Comparison of ENCODE assay signal across 1 cellular context in the genomic region with DNA sequence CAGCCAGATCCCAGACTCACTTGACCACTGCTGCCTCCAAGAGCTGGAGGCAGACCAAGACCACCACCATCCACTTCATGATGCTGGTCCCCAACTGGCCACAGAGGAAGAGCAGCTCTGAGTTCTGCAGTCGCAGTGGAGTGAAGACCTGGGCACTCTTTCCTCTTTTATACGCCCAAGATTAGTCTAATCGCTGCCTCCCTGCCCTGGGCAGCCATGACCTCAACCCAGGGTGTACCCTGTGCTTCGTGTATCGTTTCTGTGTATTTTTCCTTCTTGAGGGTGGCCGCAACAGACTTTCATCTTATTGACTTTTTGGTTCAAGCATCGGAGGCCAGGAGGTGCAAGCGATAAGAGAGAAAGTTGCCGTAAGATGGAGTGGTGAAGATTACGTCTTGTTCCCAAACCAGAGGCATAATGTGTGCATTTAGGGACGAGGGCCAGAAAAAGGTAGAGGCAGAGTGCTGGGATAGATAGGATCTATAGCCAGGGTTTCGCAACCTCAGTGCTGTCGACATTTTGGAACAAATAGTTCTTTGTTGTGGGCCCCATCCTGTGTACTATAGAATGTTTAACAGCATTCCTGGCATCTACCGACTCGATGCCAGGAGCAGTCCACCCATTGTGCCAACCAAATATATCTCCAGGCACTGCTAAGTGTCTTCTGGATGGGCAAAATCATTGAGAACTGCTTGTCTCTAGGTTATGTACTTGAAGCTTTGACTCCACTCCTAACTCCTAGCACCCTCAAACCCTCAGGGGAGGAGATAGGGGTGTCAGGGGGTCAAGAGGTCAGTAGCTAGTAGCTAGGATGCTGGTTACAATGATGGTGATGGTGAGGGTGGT.
A peak's percentile ranks its signal among the peaks of the same experiment; 100 is the strongest.
TF ChIP-seq lines count a peak whose summit lies in the region.

A gene (minus strand): TSS at position 142 of the 846 bp plus-strand sequence. CDS start 63 bp downstream, at position 79.

TF ChIP-seq in HepG2, 621 proteins besides CTCF, POLR2A, EP300 and RAD21 (continued from another document and continues in another):
- TF ChIP-seq, protein P1, sequence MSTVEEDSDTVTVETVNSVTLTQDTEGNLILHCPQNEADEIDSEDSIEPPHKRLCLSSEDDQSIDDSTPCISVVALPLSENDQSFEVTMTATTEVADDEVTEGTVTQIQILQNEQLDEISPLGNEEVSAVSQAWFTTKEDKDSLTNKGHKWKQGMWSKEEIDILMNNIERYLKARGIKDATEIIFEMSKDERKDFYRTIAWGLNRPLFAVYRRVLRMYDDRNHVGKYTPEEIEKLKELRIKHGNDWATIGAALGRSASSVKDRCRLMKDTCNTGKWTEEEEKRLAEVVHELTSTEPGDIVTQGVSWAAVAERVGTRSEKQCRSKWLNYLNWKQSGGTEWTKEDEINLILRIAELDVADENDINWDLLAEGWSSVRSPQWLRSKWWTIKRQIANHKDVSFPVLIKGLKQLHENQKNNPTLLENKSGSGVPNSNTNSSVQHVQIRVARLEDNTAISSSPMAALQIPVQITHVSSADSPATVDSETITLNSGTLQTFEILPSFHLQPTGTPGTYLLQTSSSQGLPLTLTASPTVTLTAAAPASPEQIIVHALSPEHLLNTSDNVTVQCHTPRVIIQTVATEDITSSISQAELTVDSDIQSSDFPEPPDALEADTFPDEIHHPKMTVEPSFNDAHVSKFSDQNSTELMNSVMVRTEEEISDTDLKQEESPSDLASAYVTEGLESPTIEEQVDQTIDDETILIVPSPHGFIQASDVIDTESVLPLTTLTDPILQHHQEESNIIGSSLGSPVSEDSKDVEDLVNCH (CRISPR knock-in tag; IDR thresholded peaks at IDR 0.05) = no peak
- TF ChIP-seq ZNF24 (IDR thresholded peaks at IDR 0.05) (no peak), PHF21A (CRISPR knock-in tag; IDR thresholded peaks at IDR 0.05) (peak; percentile 97), ZNF577 (CRISPR knock-in tag; IDR thresholded peaks at IDR 0.05; ENCODE audit: borderline replicate concordance, low read depth) (no peak), NPAS2 (CRISPR knock-in tag; IDR thresholded peaks at IDR 0.05; ENCODE audit: borderline replicate concordance) (0 out of 2 replicates have a peak, but pooled peaks have one; percentile 30), MBD4 (IDR thresholded peaks at IDR 0.05; ENCODE audit: borderline replicate concordance, low read length) (no peak), ZNF674 (CRISPR knock-in tag; IDR thresholded peaks at IDR 0.05; ENCODE audit: low read depth) (no peak), RAD51 (IDR thresholded peaks at IDR 0.05; ENCODE audit: borderline replicate concordance) (no peak), KMT2B (CRISPR knock-in tag; IDR thresholded peaks at IDR 0.05) (no peak), FOXK1 (CRISPR knock-in tag; IDR thresholded peaks at IDR 0.05; ENCODE audit: borderline replicate concordance, low read depth) (peak; percentile 61; the same call in 1 of the 2 replicates), ZBTB7B (CRISPR knock-in tag; IDR thresholded peaks at IDR 0.05) (peak; percentile 67), TBX3 (IDR thresholded peaks at IDR 0.05; ENCODE audit: borderline replicate concordance) (0 out of 2 replicates have a peak, but pooled peaks have one; percentile 33), ZNF720 (CRISPR knock-in tag; IDR thresholded peaks at IDR 0.05) (no peak), CENPT (CRISPR knock-in tag; IDR thresholded peaks at IDR 0.05; ENCODE audit: low read depth) (no peak), ZNF879 (CRISPR knock-in tag; IDR thresholded peaks at IDR 0.05) (no peak), SMARCE1 (IDR thresholded peaks at IDR 0.05; ENCODE audit: borderline replicate concordance) (no peak), ZNF550 (CRISPR knock-in tag; IDR thresholded peaks at IDR 0.05; ENCODE audit: borderline replicate concordance) (no peak), ZNF83 (CRISPR knock-in tag; IDR thresholded peaks at IDR 0.05; ENCODE audit: borderline replicate concordance) (no peak), TEAD2 (CRISPR knock-in tag; IDR thresholded peaks at IDR 0.05) (no peak), STAT5B (CRISPR knock-in tag; IDR thresholded peaks at IDR 0.05) (no peak), ZSCAN29 (CRISPR knock-in tag; conservative IDR thresholded peaks at IDR 0.05) (peak; percentile 92; the same call in 1 of the 2 replicates), SP5 (CRISPR knock-in tag; IDR thresholded peaks at IDR 0.05; ENCODE audit: borderline replicate concordance, low read depth) (peak; percentile 79; the same call in 1 of the 2 replicates), ELF1 (CRISPR knock-in tag; IDR thresholded peaks at IDR 0.05) (no peak), ZNF878 (CRISPR knock-in tag; IDR thresholded peaks at IDR 0.05) (no peak; the same call in 1 of the 2 replicates)
- TF ChIP-seq, protein P2, sequence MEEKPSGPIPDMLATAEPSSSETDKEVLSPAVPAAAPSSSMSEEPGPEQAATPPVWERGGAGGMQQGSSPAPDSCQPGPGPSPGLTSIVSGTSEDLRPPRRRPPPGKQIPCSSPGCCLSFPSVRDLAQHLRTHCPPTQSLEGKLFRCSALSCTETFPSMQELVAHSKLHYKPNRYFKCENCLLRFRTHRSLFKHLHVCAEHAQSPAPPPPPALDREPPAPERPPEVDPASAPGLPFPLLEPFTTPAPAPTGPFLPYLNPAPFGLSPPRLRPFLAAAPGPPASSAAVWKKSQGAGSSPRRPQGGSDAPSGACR (CRISPR knock-in tag; IDR thresholded peaks at IDR 0.05) = no peak
- TF ChIP-seq, protein P3, sequence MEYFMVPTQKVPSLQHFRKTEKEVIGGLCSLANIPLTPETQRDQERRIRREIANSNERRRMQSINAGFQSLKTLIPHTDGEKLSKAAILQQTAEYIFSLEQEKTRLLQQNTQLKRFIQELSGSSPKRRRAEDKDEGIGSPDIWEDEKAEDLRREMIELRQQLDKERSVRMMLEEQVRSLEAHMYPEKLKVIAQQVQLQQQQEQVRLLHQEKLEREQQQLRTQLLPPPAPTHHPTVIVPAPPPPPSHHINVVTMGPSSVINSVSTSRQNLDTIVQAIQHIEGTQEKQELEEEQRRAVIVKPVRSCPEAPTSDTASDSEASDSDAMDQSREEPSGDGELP (IDR thresholded peaks at IDR 0.05; ENCODE audit: borderline replicate concordance, low read depth) = no peak; the same call in 1 of the 2 replicates
- TF ChIP-seq, protein P4, sequence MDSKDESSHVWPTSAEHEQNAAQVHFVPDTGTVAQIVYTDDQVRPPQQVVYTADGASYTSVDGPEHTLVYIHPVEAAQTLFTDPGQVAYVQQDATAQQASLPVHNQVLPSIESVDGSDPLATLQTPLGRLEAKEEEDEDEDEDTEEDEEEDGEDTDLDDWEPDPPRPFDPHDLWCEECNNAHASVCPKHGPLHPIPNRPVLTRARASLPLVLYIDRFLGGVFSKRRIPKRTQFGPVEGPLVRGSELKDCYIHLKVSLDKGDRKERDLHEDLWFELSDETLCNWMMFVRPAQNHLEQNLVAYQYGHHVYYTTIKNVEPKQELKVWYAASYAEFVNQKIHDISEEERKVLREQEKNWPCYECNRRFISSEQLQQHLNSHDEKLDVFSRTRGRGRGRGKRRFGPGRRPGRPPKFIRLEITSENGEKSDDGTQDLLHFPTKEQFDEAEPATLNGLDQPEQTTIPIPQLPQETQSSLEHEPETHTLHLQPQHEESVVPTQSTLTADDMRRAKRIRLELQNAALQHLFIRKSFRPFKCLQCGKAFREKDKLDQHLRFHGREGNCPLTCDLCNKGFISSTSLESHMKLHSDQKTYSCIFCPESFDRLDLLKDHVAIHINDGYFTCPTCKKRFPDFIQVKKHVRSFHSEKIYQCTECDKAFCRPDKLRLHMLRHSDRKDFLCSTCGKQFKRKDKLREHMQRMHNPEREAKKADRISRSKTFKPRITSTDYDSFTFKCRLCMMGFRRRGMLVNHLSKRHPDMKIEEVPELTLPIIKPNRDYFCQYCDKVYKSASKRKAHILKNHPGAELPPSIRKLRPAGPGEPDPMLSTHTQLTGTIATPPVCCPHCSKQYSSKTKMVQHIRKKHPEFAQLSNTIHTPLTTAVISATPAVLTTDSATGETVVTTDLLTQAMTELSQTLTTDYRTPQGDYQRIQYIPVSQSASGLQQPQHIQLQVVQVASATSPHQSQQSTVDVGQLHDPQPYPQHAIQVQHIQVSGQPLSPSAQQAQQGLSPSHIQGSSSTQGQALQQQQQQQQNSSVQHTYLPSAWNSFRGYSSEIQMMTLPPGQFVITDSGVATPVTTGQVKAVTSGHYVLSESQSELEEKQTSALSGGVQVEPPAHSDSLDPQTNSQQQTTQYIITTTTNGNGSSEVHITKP (CRISPR knock-in tag; IDR thresholded peaks at IDR 0.05; ENCODE audit: low read depth) = peak; percentile 46; the same call in 1 of the 2 replicates
- TF ChIP-seq, protein P5, sequence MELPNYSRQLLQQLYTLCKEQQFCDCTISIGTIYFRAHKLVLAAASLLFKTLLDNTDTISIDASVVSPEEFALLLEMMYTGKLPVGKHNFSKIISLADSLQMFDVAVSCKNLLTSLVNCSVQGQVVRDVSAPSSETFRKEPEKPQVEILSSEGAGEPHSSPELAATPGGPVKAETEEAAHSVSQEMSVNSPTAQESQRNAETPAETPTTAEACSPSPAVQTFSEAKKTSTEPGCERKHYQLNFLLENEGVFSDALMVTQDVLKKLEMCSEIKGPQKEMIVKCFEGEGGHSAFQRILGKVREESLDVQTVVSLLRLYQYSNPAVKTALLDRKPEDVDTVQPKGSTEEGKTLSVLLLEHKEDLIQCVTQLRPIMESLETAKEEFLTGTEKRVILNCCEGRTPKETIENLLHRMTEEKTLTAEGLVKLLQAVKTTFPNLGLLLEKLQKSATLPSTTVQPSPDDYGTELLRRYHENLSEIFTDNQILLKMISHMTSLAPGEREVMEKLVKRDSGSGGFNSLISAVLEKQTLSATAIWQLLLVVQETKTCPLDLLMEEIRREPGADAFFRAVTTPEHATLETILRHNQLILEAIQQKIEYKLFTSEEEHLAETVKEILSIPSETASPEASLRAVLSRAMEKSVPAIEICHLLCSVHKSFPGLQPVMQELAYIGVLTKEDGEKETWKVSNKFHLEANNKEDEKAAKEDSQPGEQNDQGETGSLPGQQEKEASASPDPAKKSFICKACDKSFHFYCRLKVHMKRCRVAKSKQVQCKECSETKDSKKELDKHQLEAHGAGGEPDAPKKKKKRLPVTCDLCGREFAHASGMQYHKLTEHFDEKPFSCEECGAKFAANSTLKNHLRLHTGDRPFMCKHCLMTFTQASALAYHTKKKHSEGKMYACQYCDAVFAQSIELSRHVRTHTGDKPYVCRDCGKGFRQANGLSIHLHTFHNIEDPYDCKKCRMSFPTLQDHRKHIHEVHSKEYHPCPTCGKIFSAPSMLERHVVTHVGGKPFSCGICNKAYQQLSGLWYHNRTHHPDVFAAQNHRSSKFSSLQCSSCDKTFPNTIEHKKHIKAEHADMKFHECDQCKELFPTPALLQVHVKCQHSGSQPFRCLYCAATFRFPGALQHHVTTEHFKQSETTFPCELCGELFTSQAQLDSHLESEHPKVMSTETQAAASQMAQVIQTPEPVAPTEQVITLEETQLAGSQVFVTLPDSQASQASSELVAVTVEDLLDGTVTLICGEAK (IDR thresholded peaks at IDR 0.05) = no peak
- TF ChIP-seq, protein P5 (CRISPR knock-in tag; IDR thresholded peaks at IDR 0.05) = no peak
- TF ChIP-seq, protein P6, sequence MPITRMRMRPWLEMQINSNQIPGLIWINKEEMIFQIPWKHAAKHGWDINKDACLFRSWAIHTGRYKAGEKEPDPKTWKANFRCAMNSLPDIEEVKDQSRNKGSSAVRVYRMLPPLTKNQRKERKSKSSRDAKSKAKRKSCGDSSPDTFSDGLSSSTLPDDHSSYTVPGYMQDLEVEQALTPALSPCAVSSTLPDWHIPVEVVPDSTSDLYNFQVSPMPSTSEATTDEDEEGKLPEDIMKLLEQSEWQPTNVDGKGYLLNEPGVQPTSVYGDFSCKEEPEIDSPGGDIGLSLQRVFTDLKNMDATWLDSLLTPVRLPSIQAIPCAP (CRISPR knock-in tag; IDR thresholded peaks at IDR 0.05; ENCODE audit: low read depth) = no peak
- TF ChIP-seq, protein P7, sequence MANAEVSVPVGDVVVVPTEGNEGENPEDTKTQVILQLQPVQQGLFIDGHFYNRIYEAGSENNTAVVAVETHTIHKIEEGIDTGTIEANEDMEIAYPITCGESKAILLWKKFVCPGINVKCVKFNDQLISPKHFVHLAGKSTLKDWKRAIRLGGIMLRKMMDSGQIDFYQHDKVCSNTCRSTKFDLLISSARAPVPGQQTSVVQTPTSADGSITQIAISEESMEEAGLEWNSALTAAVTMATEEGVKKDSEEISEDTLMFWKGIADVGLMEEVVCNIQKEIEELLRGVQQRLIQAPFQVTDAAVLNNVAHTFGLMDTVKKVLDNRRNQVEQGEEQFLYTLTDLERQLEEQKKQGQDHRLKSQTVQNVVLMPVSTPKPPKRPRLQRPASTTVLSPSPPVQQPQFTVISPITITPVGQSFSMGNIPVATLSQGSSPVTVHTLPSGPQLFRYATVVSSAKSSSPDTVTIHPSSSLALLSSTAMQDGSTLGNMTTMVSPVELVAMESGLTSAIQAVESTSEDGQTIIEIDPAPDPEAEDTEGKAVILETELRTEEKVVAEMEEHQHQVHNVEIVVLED (CRISPR knock-in tag; IDR thresholded peaks at IDR 0.05; ENCODE audit: borderline replicate concordance) = peak; percentile 66; the same call in 1 of the 2 replicates
